Comparison of ENCODE assay signal across 9 cellular contexts in the genomic region with DNA sequence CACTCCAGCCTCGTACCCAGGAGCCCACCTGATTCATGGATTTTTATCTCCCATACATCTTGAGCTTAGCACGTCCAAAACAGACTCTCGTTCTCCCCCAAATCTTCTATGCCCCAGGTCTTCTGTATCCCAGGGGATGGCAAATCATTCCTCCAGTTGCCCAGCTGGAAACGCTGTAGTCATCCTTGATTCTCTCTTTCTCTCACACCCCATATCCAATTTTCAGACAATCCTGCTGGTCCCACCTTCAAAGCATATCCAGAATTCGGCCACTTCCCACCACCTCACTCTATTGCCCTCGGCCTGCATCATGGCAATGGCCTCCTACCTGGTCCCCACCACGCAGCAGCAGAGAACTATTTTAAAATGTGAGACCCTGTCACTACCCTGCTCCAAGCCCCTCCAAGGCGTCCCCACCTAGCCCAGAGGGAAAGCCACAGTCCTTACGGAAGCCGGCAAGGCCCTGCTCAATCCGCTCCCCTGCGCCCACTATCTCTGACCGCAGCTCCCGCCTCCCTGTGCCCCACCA. TPM values are rescaled to one million over a fixed set of nuclear protein-coding genes. Genes with fewer than 3 reads are reported as not detected.
A peak's percentile ranks its signal among the peaks of the same experiment; 100 is the strongest.
DNase-seq lines count a peak whose midpoint lies in the region; ATAC-seq and TF ChIP-seq lines count a peak whose summit lies in the region.
"Had no signal": no experiment of that assay in that cellular context is flagged by ENCODE, and none has a peak within 500 bp of the region (broad histone marks: within the 10 kb centered on the region; RNA-seq: fewer than 3 reads in every experiment).

No MANE protein-coding gene starts in this region.

- H3K4me3 ChIP-seq in SU-DHL-6 (ENCODE audit: insufficient read depth, low read length, poor library complexity, severe bottlenecking) (no peak overlapping the region), esophagus squamous epithelium (peak overlapping the region; percentile 59 to 94 (median 76)), psoas muscle (peak overlapping the region; percentile 87)

- WGBS in esophagus squamous epithelium, 2 donors: 91 to 92% methylated on average over 13 to 14 of the region's 14 CpGs
- WGBS in psoas muscle, 3 donors: 94 to 97% (median 96%) methylated on average over 14 of the region's 14 CpGs

- peaks cover 4% of the 10 kb centered on the region; the same call in 1 of the 2 replicates for H3F3A ChIP-seq in SU-DHL-6 (ENCODE audit: insufficient read depth)

- H3K27ac ChIP-seq in SU-DHL-6 (ENCODE audit: low read depth, low read length) (no peak overlapping the region), esophagus squamous epithelium (peak overlapping the region; percentile 77 to 94 (median 92)), psoas muscle (no peak overlapping the region)

- H3K4me2 ChIP-seq in SU-DHL-6 (ENCODE audit: low read depth, low read length, poor library complexity, severe bottlenecking): peak overlapping the region; percentile 65

- H3K36me3 Mint-ChIP-seq in activated CD4-positive, alpha-beta T cell treated with anti-CD3 and anti-CD28 coated beads, Interleukin-2, amount 10 ng/mL, durations not matched to agents 24 days and 14 days (ENCODE audit: low read depth): no peaks in the 10 kb centered on the region

- no peaks in the 10 kb centered on the region for H3K36me3 ChIP-seq in SU-DHL-6 (ENCODE audit: low read length)
- peaks cover 0 to 4% (median 0%) of the 10 kb centered on the region in 3 donors for H3K36me3 ChIP-seq in esophagus squamous epithelium
- H3K36me3 ChIP-seq in psoas muscle (ENCODE audit: insufficient read depth in 1 of 2, low read depth in 1 of 2): no peaks in the 10 kb centered on the region

- no peak overlapping the region for H3K27ac Mint-ChIP-seq in activated CD4-positive, alpha-beta T cell treated with anti-CD3 and anti-CD28 coated beads, Interleukin-2, amount 10 ng/mL, durations not matched to agents 24 days and 14 days

- DNase-seq in activated CD4-positive, alpha-beta T cell treated with anti-CD3 and anti-CD28 coated beads, Interleukin-2, amount 10 ng/mL, durations not matched to agents 24 days and 14 days: no peak
- DNase-seq in activated CD4-positive, alpha-beta T cell treated with anti-CD3 and anti-CD28 coated beads for 1 hour: no peak
- DNase-seq in esophagus squamous epithelium (lab: John Stamatoyannopoulos, UW): no peak
- DNase-seq in psoas muscle: no peak
- DNase-seq in anterior cingulate cortex (lab: John Stamatoyannopoulos, UW): no peak
- DNase-seq in DMS153 (lab: John Stamatoyannopoulos, UW): no peak
- DNase-seq: activated gamma-delta T cell had no signal

- peaks cover 66% of the 10 kb centered on the region for H3K27me3 Mint-ChIP-seq in activated CD4-positive, alpha-beta T cell treated with anti-CD3 and anti-CD28 coated beads, Interleukin-2, amount 10 ng/mL, durations not matched to agents 24 days and 14 days

- peak overlapping the region; percentile 87 for H3K4me3 Mint-ChIP-seq in activated CD4-positive, alpha-beta T cell treated with anti-CD3 and anti-CD28 coated beads, Interleukin-2, amount 10 ng/mL, durations not matched to agents 24 days and 14 days

- peaks cover 13% of the 10 kb centered on the region for H3K4me1 Mint-ChIP-seq in activated CD4-positive, alpha-beta T cell treated with anti-CD3 and anti-CD28 coated beads, Interleukin-2, amount 10 ng/mL, durations not matched to agents 24 days and 14 days

- peaks cover 0 to 41% (median 4%) of the 10 kb centered on the region in 3 donors for H3K4me1 ChIP-seq in esophagus squamous epithelium
- peaks cover 6% of the 10 kb centered on the region for H3K4me1 ChIP-seq in psoas muscle

- no peaks in the 10 kb centered on the region for H3K9me2 ChIP-seq in SU-DHL-6 (replicated peaks; ENCODE audit: insufficient read depth, low read length)

- no peak for TF ChIP-seq CTCF in SU-DHL-6 (IDR thresholded peaks at IDR 0.05; ENCODE audit: insufficient read depth, low read length, poor library complexity, severe bottlenecking)
- TF ChIP-seq CTCF in esophagus squamous epithelium (IDR thresholded peaks at IDR 0.05): no peak
- TF ChIP-seq CTCF in psoas muscle (IDR thresholded peaks at IDR 0.05): no peak

- H4K20me1 ChIP-seq in SU-DHL-6 (ENCODE audit: low read depth, low read length): no peaks in the 10 kb centered on the region

- H3K27me3 ChIP-seq in SU-DHL-6 (ENCODE audit: low read length): no peaks in the 10 kb centered on the region
- peaks cover 0 to 19% (median 0%) of the 10 kb centered on the region in 4 donors for H3K27me3 ChIP-seq in esophagus squamous epithelium
- H3K27me3 ChIP-seq in psoas muscle (ENCODE audit: insufficient read depth in 3 of 3, low read length in 2 of 3): peaks cover 0 to 15% (median 0%) of the 10 kb centered on the region in 3 donors

- no peak overlapping the region for H2AFZ ChIP-seq in SU-DHL-6 (ENCODE audit: low read depth, low read length, severe bottlenecking)

- H3K9me3 ChIP-seq in SU-DHL-6 (ENCODE audit: insufficient read depth, low read length) (no peaks in the 10 kb centered on the region), esophagus squamous epithelium (no peaks in the 10 kb centered on the region), psoas muscle (no peaks in the 10 kb centered on the region)

- no peak for TF ChIP-seq POLR2A in esophagus squamous epithelium (IDR thresholded peaks at IDR 0.05)

- H3K9ac ChIP-seq in SU-DHL-6 (ENCODE audit: low read length): no peak overlapping the region

- H3K79me2 ChIP-seq in SU-DHL-6 (ENCODE audit: insufficient read depth, low read length): no peaks in the 10 kb centered on the region

- intact Hi-C loops in activated CD4-positive, alpha-beta T cell treated with anti-CD3 and anti-CD28 coated beads, Interleukin-2, amount 10 ng/mL, durations not matched to agents 24 days and 14 days (cut with micrococcal nuclease): loop anchor here (10.0 kb wide), 1 partner anchor 135 kb away; no protein-coding TSS in a partner anchor
- intact Hi-C loops in esophagus squamous epithelium (cut with DNase I): no loop called here
- intact Hi-C loops in psoas muscle (cut with DNase I): loop anchor here in 1 of 2 donors (10.0 kb wide), 1 partner anchor 135 kb away; no protein-coding TSS in a partner anchor

- ATAC-seq in psoas muscle (no peak), HG03571 (IDR thresholded peaks at IDR 0.05; ENCODE audit: unreplicated experiment) (no peak)

- H3K9me3 Mint-ChIP-seq in activated CD4-positive, alpha-beta T cell treated with anti-CD3 and anti-CD28 coated beads, Interleukin-2, amount 10 ng/mL, durations not matched to agents 24 days and 14 days: no peaks in the 10 kb centered on the region

RNA-seq across cellular contexts. Expression of a gene that starts 1.4 kb away (rescaled TPM):
- total RNA-seq in activated CD4-positive, alpha-beta T cell treated with anti-CD3 and anti-CD28 coated beads, Interleukin-2, amount 10 ng/mL, durations not matched to agents 24 days and 14 days: 1.2 and 2.1 TPM in 2 replicates
- total RNA-seq in esophagus squamous epithelium (100 to 1,000 TPM in 3 of 4 donors, 10 to 100 TPM in 1; 76.3 to 192 (median 115) TPM), psoas muscle (1 to 10 TPM in 2 of 4 donors, under 1 TPM in 2; 0.53 to 1.2 (median 1.1) TPM)
- polyA plus RNA-seq in psoas muscle: under 1 TPM; 0.38 to 0.63 (median 0.52) TPM

Comparison
In these comparisons a context has a peak if more than half of its experiments do, and no peak if none do; other contexts are left out.
1. H3K27ac ChIP-seq: peak in esophagus squamous epithelium (4 of 4); none in SU-DHL-6 (single experiment) and psoas muscle (single experiment).
2. RNA of a gene that starts 1.4 kb away (total RNA-seq): 76.3 to 192 TPM in esophagus squamous epithelium; 1.2 to 2.1 TPM in activated CD4-positive, alpha-beta T cell treated with anti-CD3 and anti-CD28 coated beads, Interleukin-2, amount 10 ng/mL, durations not matched to agents 24 days and 14 days and 0.53 to 1.2 TPM in psoas muscle; every median in the first group is over 10 times any median in the second.